In genomic region chr13:45441633-45442032, GRCh38 we compare ENCODE assay signal across 1 cellular context.
TF ChIP-seq lines count a peak whose summit lies in the region.

No MANE protein-coding gene starts in this region.

TF ChIP-seq in HepG2, 621 proteins besides CTCF, POLR2A, EP300 and RAD21 (continued from another document):
- TF ChIP-seq, protein P1, sequence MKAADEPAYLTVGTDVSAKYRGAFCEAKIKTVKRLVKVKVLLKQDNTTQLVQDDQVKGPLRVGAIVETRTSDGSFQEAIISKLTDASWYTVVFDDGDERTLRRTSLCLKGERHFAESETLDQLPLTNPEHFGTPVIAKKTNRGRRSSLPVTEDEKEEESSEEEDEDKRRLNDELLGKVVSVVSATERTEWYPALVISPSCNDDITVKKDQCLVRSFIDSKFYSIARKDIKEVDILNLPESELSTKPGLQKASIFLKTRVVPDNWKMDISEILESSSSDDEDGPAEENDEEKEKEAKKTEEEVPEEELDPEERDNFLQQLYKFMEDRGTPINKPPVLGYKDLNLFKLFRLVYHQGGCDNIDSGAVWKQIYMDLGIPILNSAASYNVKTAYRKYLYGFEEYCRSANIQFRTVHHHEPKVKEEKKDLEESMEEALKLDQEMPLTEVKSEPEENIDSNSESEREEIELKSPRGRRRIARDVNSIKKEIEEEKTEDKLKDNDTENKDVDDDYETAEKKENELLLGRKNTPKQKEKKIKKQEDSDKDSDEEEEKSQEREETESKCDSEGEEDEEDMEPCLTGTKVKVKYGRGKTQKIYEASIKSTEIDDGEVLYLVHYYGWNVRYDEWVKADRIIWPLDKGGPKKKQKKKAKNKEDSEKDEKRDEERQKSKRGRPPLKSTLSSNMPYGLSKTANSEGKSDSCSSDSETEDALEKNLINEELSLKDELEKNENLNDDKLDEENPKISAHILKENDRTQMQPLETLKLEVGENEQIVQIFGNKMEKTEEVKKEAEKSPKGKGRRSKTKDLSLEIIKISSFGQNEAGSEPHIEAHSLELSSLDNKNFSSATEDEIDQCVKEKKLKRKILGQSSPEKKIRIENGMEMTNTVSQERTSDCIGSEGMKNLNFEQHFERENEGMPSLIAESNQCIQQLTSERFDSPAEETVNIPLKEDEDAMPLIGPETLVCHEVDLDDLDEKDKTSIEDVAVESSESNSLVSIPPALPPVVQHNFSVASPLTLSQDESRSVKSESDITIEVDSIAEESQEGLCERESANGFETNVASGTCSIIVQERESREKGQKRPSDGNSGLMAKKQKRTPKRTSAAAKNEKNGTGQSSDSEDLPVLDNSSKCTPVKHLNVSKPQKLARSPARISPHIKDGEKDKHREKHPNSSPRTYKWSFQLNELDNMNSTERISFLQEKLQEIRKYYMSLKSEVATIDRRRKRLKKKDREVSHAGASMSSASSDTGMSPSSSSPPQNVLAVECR (CRISPR knock-in tag; IDR thresholded peaks at IDR 0.05; ENCODE audit: borderline replicate concordance): no peak
- TF ChIP-seq ZFP90 (CRISPR knock-in tag; IDR thresholded peaks at IDR 0.05; ENCODE audit: borderline replicate concordance): no peak
- no peak for TF ChIP-seq ZNF749 (CRISPR knock-in tag; IDR thresholded peaks at IDR 0.05; ENCODE audit: borderline replicate concordance)
- TF ChIP-seq, protein P2, sequence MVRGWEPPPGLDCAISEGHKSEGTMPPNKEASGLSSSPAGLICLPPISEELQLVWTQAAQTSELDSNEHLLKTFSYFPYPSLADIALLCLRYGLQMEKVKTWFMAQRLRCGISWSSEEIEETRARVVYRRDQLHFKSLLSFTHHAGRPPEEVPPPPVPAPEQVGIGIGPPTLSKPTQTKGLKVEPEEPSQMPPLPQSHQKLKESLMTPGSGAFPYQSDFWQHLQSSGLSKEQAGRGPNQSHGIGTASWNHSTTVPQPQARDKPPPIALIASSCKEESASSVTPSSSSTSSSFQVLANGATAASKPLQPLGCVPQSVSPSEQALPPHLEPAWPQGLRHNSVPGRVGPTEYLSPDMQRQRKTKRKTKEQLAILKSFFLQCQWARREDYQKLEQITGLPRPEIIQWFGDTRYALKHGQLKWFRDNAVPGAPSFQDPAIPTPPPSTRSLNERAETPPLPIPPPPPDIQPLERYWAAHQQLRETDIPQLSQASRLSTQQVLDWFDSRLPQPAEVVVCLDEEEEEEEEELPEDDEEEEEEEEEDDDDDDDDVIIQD (CRISPR knock-in tag; IDR thresholded peaks at IDR 0.05; ENCODE audit: low read depth): no peak
- TF ChIP-seq KMT2B (CRISPR knock-in tag; IDR thresholded peaks at IDR 0.05): no peak
- TF ChIP-seq HMG20A (CRISPR knock-in tag; IDR thresholded peaks at IDR 0.05; ENCODE audit: borderline replicate concordance): 0 out of 2 replicates have a peak, but pooled peaks have one; percentile 23
